In genomic region chr1:55506686-55507577, GRCh38 we compare ENCODE assay signal across 14 cellular contexts.
DNase-seq lines count a peak whose midpoint lies in the region; ATAC-seq and TF ChIP-seq lines count a peak whose summit lies in the region.
"Had no signal": no experiment of that assay in that cellular context is flagged by ENCODE, and none has a peak within 500 bp of the region (broad histone marks: within the 10 kb centered on the region; RNA-seq: fewer than 3 reads in every experiment).

No MANE protein-coding gene starts in this region.

- H3K9me3 ChIP-seq in adipocyte (ENCODE audit: control insufficient read depth, low read length) (no peaks in the 10 kb centered on the region), tibial artery (no peaks in the 10 kb centered on the region), prostate gland (no peaks in the 10 kb centered on the region)
- H3K9me3 ChIP-seq: testis had no signal

- no peak for TF ChIP-seq POLR2A in prostate gland (IDR thresholded peaks at IDR 0.05)

- H3K27ac ChIP-seq in tibial artery (peak overlapping the region; percentile 39 to 46), prostate gland (no peak overlapping the region)
- H3K27ac ChIP-seq: testis had no signal

- peak overlapping the region; percentile 58 for H3K9ac ChIP-seq in adipocyte (ENCODE audit: low read length)

- H3K4me3 ChIP-seq in adipocyte (ENCODE audit: low read length) (no peak overlapping the region), foreskin fibroblast (ENCODE audit: low read depth in 1 of 2, low read length in 2 of 2) (no peak overlapping the region), tibial artery (no peak overlapping the region), prostate gland (no peak overlapping the region)
- H3K4me3 ChIP-seq: testis had no signal

- H3K36me3 ChIP-seq in adipocyte (ENCODE audit: control insufficient read depth, insufficient read depth, low read length, severe bottlenecking), result no peaks in the 10 kb centered on the region
- H3K36me3 ChIP-seq in tibial artery, result no peaks in the 10 kb centered on the region
- no peaks in the 10 kb centered on the region for H3K36me3 ChIP-seq in prostate gland

- intact Hi-C loops in tibial artery (cut with DNase I; ENCODE audit: low total_unique reads) (no loop called here), prostate gland (cut with DNase I) (no loop called here)

- DNase-seq in HS-27A (ENCODE audit: low read depth), result peak; percentile 53
- DNase-seq in adipocyte (ENCODE audit: low read depth), result peak; percentile 85
- DNase-seq in foreskin fibroblast, result peak; percentile 31 to 75
- DNase-seq in tibial artery, result no peak
- no peak for DNase-seq in A172 (ENCODE audit: low spot score)
- no peak for DNase-seq in NCI-H2107 treated with DMSO at 0.1 percent for 48 hours (lab: John Stamatoyannopoulos, UW; ENCODE audit: unreplicated experiment)
- no peak for DNase-seq in prostate gland (ENCODE audit: low spot score)
- DNase-seq: activated CD4-positive, alpha-beta T cell treated with anti-CD3 and anti-CD28 coated beads, Interleukin-2, amount 10 ng/mL, durations not matched to agents 24 days and 14 days; aorta; Calu3; endodermal cell; stimulated activated CD4-positive, alpha-beta T cell treated with anti-CD3 and anti-CD28 coated beads, Interleukin-15, amount 100 ng/mL, for 24 hours; testis had no signal

- WGBS in prostate gland, result 53% methylated on average over 6 of the region's 6 CpGs

- H3K27me3 ChIP-seq in adipocyte (replicated peaks; ENCODE audit: control insufficient read depth, insufficient read depth, low read length) (no peaks in the 10 kb centered on the region), tibial artery (no peaks in the 10 kb centered on the region), prostate gland (replicated peaks; ENCODE audit: insufficient read depth) (no peaks in the 10 kb centered on the region)
- H3K27me3 ChIP-seq: testis had no signal

- TF ChIP-seq CTCF in foreskin fibroblast (IDR thresholded peaks at IDR 0.05; ENCODE audit: low read depth, low read length) (no peak), tibial artery (IDR thresholded peaks at IDR 0.05) (no peak), prostate gland (IDR thresholded peaks at IDR 0.05) (no peak)

- no peak for ATAC-seq in HG02885 (IDR thresholded peaks at IDR 0.05; ENCODE audit: poor library complexity, unreplicated experiment)

- H3K4me1 ChIP-seq in adipocyte (ENCODE audit: control insufficient read depth, insufficient read depth, low read length), result peaks cover 28% of the 10 kb centered on the region
- H3K4me1 ChIP-seq in tibial artery, result peaks cover 0 to 44% (median 8%) of the 10 kb centered on the region in 4 donors
- no peaks in the 10 kb centered on the region for H3K4me1 ChIP-seq in prostate gland (replicated peaks)

Comparison
In these comparisons a context has a peak if more than half of its experiments do, and no peak if none do; other contexts are left out.
1. DNase-seq: peak in HS-27A (single experiment), adipocyte (single experiment) and foreskin fibroblast (2 of 2); none in tibial artery (0 of 2), A172 (single experiment), NCI-H2107 treated with DMSO at 0.1 percent for 48 hours (single experiment) and prostate gland (single experiment).
2. H3K27ac ChIP-seq: peak in tibial artery (2 of 2); none in prostate gland (0 of 2).